Comparison of ENCODE assay signal across 1 cellular context in the genomic region with DNA sequence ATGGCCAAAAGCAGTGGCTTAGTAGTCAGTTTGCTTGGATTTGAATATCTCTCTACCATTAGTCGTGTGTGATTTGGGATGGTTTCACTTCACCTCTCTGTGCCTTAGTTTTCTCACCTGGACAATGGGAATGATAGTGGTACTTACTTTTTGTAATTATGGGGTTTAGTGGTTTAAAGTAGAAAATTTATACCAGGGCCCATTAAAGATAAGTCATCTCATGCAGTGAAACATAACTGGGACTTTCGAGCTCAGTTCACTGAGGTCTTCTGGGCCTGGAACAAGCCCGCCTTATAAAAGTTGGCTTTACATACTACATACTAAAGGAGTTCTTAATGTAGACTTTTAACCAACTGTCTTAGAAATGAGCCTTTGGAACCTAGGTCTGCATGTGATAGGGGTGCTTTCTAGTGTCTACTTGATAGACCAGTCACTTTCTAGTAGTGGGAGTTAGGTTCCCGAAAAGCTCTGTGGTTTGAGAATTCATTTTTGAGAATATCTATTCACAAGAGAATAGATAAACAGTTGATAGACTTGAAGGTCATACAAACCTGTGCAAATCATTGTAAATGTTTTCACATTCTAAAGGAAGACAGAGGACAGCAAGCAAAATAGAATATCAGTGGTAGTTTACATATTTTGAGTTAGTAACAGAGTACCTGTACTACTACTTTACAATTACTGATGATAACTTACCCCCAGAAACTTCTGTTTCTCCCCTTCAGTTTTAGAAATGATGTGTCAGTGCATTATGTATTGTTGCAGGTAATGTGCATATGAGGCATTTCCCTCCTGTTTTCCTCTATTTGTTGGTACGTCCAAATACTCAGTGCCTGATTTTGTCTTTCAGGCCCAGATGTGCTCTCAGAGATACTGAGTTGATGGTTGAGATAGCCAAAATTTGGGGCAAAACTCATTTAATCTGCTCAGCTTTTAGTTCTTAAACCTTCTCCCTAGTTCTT.
TF ChIP-seq lines count a peak whose summit lies in the region.

No MANE protein-coding gene starts in this region.

TF ChIP-seq in GM12878, 131 proteins besides CTCF, POLR2A, EP300 and RAD21:
- TF ChIP-seq BCL11A (IDR thresholded peaks at IDR 0.05; ENCODE audit: low read depth, low read length) (no peak), IKZF2 (IDR thresholded peaks at IDR 0.05) (0 out of 4 replicates have a peak, but pooled peaks have one; percentile 21 to 30), LARP7 (IDR thresholded peaks at IDR 0.05) (no peak), RFX5 (IDR thresholded peaks at IDR 0.05; ENCODE audit: low read depth, low read length) (no peak), WRNIP1 (IDR thresholded peaks at IDR 0.05; ENCODE audit: borderline replicate concordance, low read depth, low read length) (no peak), YY1 (IDR thresholded peaks at IDR 0.05; ENCODE audit: low read depth, low read length) (no peak), FOXK2 (IDR thresholded peaks at IDR 0.05) (no peak), NFXL1 (IDR thresholded peaks at IDR 0.05; ENCODE audit: borderline replicate concordance) (no peak), ZSCAN29 (IDR thresholded peaks at IDR 0.05) (no peak), NR2C1 (IDR thresholded peaks at IDR 0.05) (no peak), MYC (IDR thresholded peaks at IDR 0.05; ENCODE audit: insufficient read depth, insufficient read length, insufficient replicate concordance, low read length, severe bottlenecking) (no peak), NR2F1 (conservative IDR thresholded peaks at IDR 0.05) (no peak), RBBP5 (conservative IDR thresholded peaks at IDR 0.05) (no peak), MEF2B (IDR thresholded peaks at IDR 0.05; ENCODE audit: partially characterized antibody, poor library complexity, severe bottlenecking) (peak; percentile 15), YBX1 (IDR thresholded peaks at IDR 0.05) (no peak), RB1 (IDR thresholded peaks at IDR 0.05; ENCODE audit: borderline replicate concordance) (no peak)
- TF ChIP-seq, protein P1, sequence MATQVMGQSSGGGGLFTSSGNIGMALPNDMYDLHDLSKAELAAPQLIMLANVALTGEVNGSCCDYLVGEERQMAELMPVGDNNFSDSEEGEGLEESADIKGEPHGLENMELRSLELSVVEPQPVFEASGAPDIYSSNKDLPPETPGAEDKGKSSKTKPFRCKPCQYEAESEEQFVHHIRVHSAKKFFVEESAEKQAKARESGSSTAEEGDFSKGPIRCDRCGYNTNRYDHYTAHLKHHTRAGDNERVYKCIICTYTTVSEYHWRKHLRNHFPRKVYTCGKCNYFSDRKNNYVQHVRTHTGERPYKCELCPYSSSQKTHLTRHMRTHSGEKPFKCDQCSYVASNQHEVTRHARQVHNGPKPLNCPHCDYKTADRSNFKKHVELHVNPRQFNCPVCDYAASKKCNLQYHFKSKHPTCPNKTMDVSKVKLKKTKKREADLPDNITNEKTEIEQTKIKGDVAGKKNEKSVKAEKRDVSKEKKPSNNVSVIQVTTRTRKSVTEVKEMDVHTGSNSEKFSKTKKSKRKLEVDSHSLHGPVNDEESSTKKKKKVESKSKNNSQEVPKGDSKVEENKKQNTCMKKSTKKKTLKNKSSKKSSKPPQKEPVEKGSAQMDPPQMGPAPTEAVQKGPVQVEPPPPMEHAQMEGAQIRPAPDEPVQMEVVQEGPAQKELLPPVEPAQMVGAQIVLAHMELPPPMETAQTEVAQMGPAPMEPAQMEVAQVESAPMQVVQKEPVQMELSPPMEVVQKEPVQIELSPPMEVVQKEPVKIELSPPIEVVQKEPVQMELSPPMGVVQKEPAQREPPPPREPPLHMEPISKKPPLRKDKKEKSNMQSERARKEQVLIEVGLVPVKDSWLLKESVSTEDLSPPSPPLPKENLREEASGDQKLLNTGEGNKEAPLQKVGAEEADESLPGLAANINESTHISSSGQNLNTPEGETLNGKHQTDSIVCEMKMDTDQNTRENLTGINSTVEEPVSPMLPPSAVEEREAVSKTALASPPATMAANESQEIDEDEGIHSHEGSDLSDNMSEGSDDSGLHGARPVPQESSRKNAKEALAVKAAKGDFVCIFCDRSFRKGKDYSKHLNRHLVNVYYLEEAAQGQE (IDR thresholded peaks at IDR 0.05; ENCODE audit: low read depth, low read length) = no peak
- TF ChIP-seq, protein P2, sequence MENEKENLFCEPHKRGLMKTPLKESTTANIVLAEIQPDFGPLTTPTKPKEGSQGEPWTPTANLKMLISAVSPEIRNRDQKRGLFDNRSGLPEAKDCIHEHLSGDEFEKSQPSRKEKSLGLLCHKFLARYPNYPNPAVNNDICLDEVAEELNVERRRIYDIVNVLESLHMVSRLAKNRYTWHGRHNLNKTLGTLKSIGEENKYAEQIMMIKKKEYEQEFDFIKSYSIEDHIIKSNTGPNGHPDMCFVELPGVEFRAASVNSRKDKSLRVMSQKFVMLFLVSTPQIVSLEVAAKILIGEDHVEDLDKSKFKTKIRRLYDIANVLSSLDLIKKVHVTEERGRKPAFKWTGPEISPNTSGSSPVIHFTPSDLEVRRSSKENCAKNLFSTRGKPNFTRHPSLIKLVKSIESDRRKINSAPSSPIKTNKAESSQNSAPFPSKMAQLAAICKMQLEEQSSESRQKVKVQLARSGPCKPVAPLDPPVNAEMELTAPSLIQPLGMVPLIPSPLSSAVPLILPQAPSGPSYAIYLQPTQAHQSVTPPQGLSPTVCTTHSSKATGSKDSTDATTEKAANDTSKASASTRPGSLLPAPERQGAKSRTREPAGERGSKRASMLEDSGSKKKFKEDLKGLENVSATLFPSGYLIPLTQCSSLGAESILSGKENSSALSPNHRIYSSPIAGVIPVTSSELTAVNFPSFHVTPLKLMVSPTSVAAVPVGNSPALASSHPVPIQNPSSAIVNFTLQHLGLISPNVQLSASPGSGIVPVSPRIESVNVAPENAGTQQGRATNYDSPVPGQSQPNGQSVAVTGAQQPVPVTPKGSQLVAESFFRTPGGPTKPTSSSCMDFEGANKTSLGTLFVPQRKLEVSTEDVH (IDR thresholded peaks at IDR 0.05; ENCODE audit: low read depth, partially characterized antibody) = no peak
- TF ChIP-seq, protein P3, sequence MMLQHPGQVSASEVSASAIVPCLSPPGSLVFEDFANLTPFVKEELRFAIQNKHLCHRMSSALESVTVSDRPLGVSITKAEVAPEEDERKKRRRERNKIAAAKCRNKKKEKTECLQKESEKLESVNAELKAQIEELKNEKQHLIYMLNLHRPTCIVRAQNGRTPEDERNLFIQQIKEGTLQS (IDR thresholded peaks at IDR 0.05; ENCODE audit: borderline replicate concordance, extremely low read depth, low read depth, low read length) = no peak
- TF ChIP-seq, protein P4, sequence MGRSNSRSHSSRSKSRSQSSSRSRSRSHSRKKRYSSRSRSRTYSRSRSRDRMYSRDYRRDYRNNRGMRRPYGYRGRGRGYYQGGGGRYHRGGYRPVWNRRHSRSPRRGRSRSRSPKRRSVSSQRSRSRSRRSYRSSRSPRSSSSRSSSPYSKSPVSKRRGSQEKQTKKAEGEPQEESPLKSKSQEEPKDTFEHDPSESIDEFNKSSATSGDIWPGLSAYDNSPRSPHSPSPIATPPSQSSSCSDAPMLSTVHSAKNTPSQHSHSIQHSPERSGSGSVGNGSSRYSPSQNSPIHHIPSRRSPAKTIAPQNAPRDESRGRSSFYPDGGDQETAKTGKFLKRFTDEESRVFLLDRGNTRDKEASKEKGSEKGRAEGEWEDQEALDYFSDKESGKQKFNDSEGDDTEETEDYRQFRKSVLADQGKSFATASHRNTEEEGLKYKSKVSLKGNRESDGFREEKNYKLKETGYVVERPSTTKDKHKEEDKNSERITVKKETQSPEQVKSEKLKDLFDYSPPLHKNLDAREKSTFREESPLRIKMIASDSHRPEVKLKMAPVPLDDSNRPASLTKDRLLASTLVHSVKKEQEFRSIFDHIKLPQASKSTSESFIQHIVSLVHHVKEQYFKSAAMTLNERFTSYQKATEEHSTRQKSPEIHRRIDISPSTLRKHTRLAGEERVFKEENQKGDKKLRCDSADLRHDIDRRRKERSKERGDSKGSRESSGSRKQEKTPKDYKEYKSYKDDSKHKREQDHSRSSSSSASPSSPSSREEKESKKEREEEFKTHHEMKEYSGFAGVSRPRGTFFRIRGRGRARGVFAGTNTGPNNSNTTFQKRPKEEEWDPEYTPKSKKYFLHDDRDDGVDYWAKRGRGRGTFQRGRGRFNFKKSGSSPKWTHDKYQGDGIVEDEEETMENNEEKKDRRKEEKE (IDR thresholded peaks at IDR 0.05) = no peak
- TF ChIP-seq, protein P5, sequence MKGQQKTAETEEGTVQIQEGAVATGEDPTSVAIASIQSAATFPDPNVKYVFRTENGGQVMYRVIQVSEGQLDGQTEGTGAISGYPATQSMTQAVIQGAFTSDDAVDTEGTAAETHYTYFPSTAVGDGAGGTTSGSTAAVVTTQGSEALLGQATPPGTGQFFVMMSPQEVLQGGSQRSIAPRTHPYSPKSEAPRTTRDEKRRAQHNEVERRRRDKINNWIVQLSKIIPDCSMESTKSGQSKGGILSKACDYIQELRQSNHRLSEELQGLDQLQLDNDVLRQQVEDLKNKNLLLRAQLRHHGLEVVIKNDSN (IDR thresholded peaks at IDR 0.05; ENCODE audit: borderline replicate concordance, extremely low read length, insufficient read depth, low read depth, low read length) = no peak
- TF ChIP-seq, protein P6, sequence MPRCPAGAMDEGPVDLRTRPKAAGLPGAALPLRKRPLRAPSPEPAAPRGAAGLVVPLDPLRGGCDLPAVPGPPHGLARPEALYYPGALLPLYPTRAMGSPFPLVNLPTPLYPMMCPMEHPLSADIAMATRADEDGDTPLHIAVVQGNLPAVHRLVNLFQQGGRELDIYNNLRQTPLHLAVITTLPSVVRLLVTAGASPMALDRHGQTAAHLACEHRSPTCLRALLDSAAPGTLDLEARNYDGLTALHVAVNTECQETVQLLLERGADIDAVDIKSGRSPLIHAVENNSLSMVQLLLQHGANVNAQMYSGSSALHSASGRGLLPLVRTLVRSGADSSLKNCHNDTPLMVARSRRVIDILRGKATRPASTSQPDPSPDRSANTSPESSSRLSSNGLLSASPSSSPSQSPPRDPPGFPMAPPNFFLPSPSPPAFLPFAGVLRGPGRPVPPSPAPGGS (IDR thresholded peaks at IDR 0.05; ENCODE audit: borderline replicate concordance, insufficient read depth, low read depth, low read length, poor library complexity, severe bottlenecking) = peak; percentile 26
- TF ChIP-seq, protein P7, sequence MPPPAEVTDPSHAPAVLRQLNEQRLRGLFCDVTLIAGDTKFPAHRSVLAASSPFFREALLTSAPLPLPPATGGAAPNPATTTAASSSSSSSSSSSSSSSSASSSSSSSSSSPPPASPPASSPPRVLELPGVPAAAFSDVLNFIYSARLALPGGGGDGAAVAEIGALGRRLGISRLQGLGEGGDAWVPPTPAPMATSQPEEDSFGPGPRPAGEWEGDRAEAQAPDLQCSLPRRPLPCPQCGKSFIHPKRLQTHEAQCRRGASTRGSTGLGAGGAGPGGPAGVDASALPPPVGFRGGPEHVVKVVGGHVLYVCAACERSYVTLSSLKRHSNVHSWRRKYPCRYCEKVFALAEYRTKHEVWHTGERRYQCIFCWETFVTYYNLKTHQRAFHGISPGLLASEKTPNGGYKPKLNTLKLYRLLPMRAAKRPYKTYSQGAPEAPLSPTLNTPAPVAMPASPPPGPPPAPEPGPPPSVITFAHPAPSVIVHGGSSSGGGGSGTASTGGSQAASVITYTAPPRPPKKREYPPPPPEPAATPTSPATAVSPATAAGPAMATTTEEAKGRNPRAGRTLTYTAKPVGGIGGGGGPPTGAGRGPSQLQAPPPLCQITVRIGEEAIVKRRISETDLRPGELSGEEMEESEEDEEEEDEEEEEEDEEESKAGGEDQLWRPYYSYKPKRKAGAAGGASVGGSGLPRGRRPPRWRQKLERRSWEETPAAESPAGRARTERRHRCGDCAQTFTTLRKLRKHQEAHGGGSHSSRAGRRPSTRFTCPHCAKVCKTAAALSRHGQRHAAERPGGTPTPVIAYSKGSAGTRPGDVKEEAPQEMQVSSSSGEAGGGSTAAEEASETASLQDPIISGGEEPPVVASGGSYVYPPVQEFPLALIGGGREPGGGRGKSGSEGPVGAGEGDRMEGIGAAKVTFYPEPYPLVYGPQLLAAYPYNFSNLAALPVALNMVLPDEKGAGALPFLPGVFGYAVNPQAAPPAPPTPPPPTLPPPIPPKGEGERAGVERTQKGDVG (CRISPR knock-in tag; IDR thresholded peaks at IDR 0.05) = no peak
